ENCODE assay signal across 7 cellular contexts in the genomic region with DNA sequence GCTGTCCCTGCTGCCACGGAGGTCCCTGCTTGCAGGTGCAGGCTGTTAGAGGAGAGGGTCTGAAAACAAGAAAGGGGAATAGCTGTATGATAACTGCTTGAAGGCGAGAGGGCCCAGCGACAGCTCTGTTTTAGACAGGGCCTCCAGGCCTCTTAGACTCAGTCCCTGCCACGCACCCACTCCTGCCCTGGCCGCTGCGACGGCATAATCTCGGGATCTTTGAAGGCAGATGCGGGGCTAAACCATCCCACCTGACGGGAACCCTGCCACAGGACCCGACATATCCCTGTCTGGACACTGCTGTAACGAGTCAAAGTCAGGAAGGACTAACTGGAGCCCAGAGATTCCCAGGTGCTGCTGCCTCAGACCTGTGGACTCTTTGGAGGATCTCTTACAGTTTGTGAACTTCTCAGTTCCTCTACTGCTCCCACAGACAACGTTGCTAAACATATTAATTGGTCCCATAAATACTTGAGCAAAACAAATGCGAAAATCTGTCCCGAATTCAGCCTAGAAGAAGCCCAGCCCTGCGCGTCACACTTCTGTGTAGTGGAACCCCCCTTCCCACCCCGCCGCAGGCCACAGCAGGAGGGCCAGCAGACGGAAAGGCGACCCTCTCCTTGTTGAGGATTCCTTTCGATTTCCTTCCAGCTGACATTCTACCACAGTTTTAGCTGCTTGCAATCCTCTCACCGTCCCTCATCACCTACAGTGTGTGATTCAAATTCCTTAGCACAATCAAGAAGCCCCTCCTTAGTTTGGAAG. TPM values are rescaled to one million over a fixed set of nuclear protein-coding genes. Genes with fewer than 3 reads are reported as not detected.
DNase-seq lines count a peak whose midpoint lies in the region; ATAC-seq and TF ChIP-seq lines count a peak whose summit lies in the region.

No MANE protein-coding gene starts in this region.

- H3K9me3 ChIP-seq in esophagus (ENCODE audit: control insufficient read depth in 2 of 2, insufficient read depth in 1 of 2, low read depth in 1 of 2, low read length in 1 of 2) = no peaks in the 10 kb centered on the region

- POLR2A ChIA-PET in RWPE1 (lab: Yijun Ruan, JAX; ENCODE audit: low non-redundant PET) = no interaction called here

- no peak for TF ChIP-seq CTCF in RWPE1 (conservative IDR thresholded peaks at IDR 0.05; ENCODE audit: low read depth)
- no peak for TF ChIP-seq CTCF in nephron (IDR thresholded peaks at IDR 0.05; ENCODE audit: unreplicated experiment in 3 of 3)

- H3K4me1 ChIP-seq in esophagus (ENCODE audit: control insufficient read depth in 2 of 2, insufficient read depth in 2 of 2, low read length in 1 of 2) = peaks cover 4 to 20% of the 10 kb centered on the region in 2 donors

- H3K27ac ChIP-seq in RWPE1 (peak overlapping the region; percentile 95), esophagus (ENCODE audit: low read depth in 2 of 2, low read length in 1 of 2) (peak overlapping the region; percentile 96 to 98)

- no peaks in the 10 kb centered on the region for H3K27me3 ChIP-seq in esophagus (ENCODE audit: control insufficient read depth in 1 of 2, insufficient read depth in 2 of 2, low read length in 2 of 2)

- 8 to 11% methylated on average over 23 of the region's 23 CpGs for WGBS in esophagus, 2 donors

- peak; percentile 25 for DNase-seq in RWPE1 (ENCODE audit: low spot score)
- DNase-seq in globus pallidus (ENCODE audit: low spot score) = no peak
- no peak for DNase-seq in HuH-7.5 (ENCODE audit: low spot score)

- H3K27me3 Mint-ChIP-seq in nephron (ENCODE audit: low read depth) = no peaks in the 10 kb centered on the region

- peaks cover 57% of the 10 kb centered on the region for H3K4me1 Mint-ChIP-seq in nephron

- peaks cover 4% of the 10 kb centered on the region for H3K36me3 Mint-ChIP-seq in nephron (ENCODE audit: low read depth)

- ATAC-seq in GM18502 (IDR thresholded peaks at IDR 0.05; ENCODE audit: poor library complexity, unreplicated experiment) = peak; percentile 18
- ATAC-seq in HG02642 (IDR thresholded peaks at IDR 0.05; ENCODE audit: poor library complexity, unreplicated experiment) = peak; percentile 13

- CTCF ChIA-PET in RWPE1 (lab: Yijun Ruan, JAX) = no interaction called here

- no peaks in the 10 kb centered on the region for H3K9me3 Mint-ChIP-seq in nephron

- H3K36me3 ChIP-seq in esophagus (ENCODE audit: control insufficient read depth in 2 of 2, insufficient read depth in 2 of 2, low read length in 1 of 2) = no peaks in the 10 kb centered on the region

- peak overlapping the region; percentile 97 to 99 for H3K4me3 ChIP-seq in esophagus (ENCODE audit: low read depth in 1 of 2, low read length in 2 of 2)

- peak overlapping the region; percentile 93 to 95 (median 93) for H3K27ac Mint-ChIP-seq in nephron

- peak overlapping the region; percentile 86 to 92 (median 90) for H3K4me3 Mint-ChIP-seq in nephron

RNA-seq across cellular contexts. Expression of a gene that starts 1.0 kb away (rescaled TPM):
- 10 to 100 TPM; 28.0 TPM for polyA plus RNA-seq in esophagus

RNA-seq across cellular contexts. Expression of a gene that starts 38.3 kb away (rescaled TPM):
- polyA plus RNA-seq in esophagus = 1 to 10 TPM; 2.3 to 3.2 TPM
